ENCODE assay signal across 8 cellular contexts in the genomic region with DNA sequence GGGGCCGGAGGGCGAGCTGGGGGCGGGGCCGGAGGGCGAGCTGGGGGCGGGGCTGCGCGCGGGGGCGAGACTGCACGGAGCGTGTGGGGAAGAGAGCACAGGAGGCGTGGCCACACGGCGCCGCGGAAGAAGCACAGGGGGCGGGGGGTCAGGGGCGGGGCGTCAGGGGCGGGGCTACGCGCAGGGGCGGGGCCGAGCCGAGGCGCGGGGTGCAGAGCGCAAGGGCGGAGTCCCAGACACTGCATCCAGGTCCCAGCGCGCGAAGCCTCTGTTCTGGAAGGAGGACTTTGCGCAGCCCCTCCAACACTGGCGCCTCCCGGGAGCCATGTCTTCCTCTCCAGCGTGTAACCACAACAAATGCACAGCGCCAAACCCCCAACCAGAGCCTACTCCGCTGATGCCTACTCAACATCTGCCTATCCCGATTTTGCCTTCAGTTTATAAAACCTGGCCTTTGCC.
A peak's percentile ranks its signal among the peaks of the same experiment; 100 is the strongest.
DNase-seq lines count a peak whose midpoint lies in the region; ATAC-seq and TF ChIP-seq lines count a peak whose summit lies in the region.

No MANE protein-coding gene starts in this region.

- no peak for TF ChIP-seq POLR2A in transverse colon (IDR thresholded peaks at IDR 0.05)

- H3K36me3 ChIP-seq in HUES6 (ENCODE audit: control insufficient read depth, insufficient read depth, low read length) (no peaks in the 10 kb centered on the region), adipocyte (ENCODE audit: control insufficient read depth, insufficient read depth, low read length, severe bottlenecking) (no peaks in the 10 kb centered on the region), heart right ventricle (peaks cover 0 to under 1% (median 0%) of the 10 kb centered on the region in 9 donors), transverse colon (no peaks in the 10 kb centered on the region)

- TF ChIP-seq CTCF in C4-2B (conservative IDR thresholded peaks at IDR 0.05) (no peak), heart right ventricle (IDR thresholded peaks at IDR 0.05) (no peak), progenitor cell of endocrine pancreas (IDR thresholded peaks at IDR 0.05; ENCODE audit: unreplicated experiment) (no peak), transverse colon (IDR thresholded peaks at IDR 0.05) (no peak)

- in situ Hi-C loops in transverse colon (cut with MboI; ENCODE audit: low pct_ligation_motif_present in 1 of 4, low pct_unique_long_range_greater_than_20kb in 1 of 4, low sequenced_read_pairs in 3 of 4): no loop called here

- H3K27me3 Mint-ChIP-seq in T-cell: no peaks in the 10 kb centered on the region
- H3K27me3 Mint-ChIP-seq in progenitor cell of endocrine pancreas: peaks cover 27% of the 10 kb centered on the region

- ATAC-seq in GM21423 (IDR thresholded peaks at IDR 0.05; ENCODE audit: unreplicated experiment): peak; percentile 79
- peak; percentile 91 to 96 (median 92) for ATAC-seq in T-cell (replicated peaks in 1 of 4)
- ATAC-seq in heart right ventricle: peak; percentile 88 to 93 (median 91)

- H3K9me3 ChIP-seq in HUES6 (ENCODE audit: control insufficient read depth, insufficient read depth, low read depth, low read length): no peaks in the 10 kb centered on the region
- H3K9me3 ChIP-seq in adipocyte (ENCODE audit: control insufficient read depth, low read length): no peaks in the 10 kb centered on the region
- no peaks in the 10 kb centered on the region for H3K9me3 ChIP-seq in heart right ventricle
- H3K9me3 ChIP-seq in transverse colon: no peaks in the 10 kb centered on the region

- POLR2A ChIA-PET in T-cell (lab: Charles Lee): interaction anchor here (0.6 to 1.1 kb wide), 2 partner anchors 45 to 451 kb away, joined by 5 to 6 read pairs; no protein-coding TSS in a partner anchor

- H3K27me3 ChIP-seq in HUES6 (ENCODE audit: control insufficient read depth, insufficient read depth, low read length) (peaks cover 6% of the 10 kb centered on the region; the same call in 1 of the 2 replicates), adipocyte (replicated peaks; ENCODE audit: control insufficient read depth, insufficient read depth, low read length) (peaks cover 4% of the 10 kb centered on the region), heart right ventricle (no peaks in the 10 kb centered on the region), transverse colon (no peaks in the 10 kb centered on the region)

- H3K36me3 Mint-ChIP-seq in T-cell (peaks cover 11% of the 10 kb centered on the region), progenitor cell of endocrine pancreas (ENCODE audit: insufficient read depth) (no peaks in the 10 kb centered on the region)

- peak overlapping the region; percentile 59 to 78 for H3K27ac Mint-ChIP-seq in T-cell
- peak overlapping the region; percentile 4 for H3K27ac Mint-ChIP-seq in progenitor cell of endocrine pancreas

- DNase-seq in T-cell (peak; percentile 75 to 92 (median 87)), adipocyte (ENCODE audit: low read depth) (peak; percentile 97), heart right ventricle (peak; percentile 90 to 94), progenitor cell of endocrine pancreas (ENCODE audit: low spot score, unreplicated experiment) (no peak), transverse colon (peak; percentile 93)

- CTCF ChIA-PET in T-cell (lab: Charles Lee): interaction anchor here in 1 of 2 donors (0.6 to 1.0 kb wide), 6 partner anchors 17 to 929 kb away, joined by 3 to 8 read pairs (median 4); no protein-coding TSS in a partner anchor

- intact Hi-C loops in heart right ventricle (cut with DNase I): loop anchor here in 5 of 10 donors (5.0 kb wide), 1 partner anchor 35 kb away; no protein-coding TSS in a partner anchor
- intact Hi-C loops in transverse colon (cut with DNase I; ENCODE audit: low total_unique reads): no loop called here

- H3K9ac ChIP-seq in HUES6 (ENCODE audit: low read length) (no peak overlapping the region), adipocyte (ENCODE audit: low read length) (peak overlapping the region; percentile 69)

- 1% methylated on average over 34 to 40 of the region's 40 CpGs for WGBS in heart right ventricle, 2 donors
- WGBS in transverse colon (ENCODE audit: low coverage in 1 of 2), 2 donors: 3% methylated on average over 20 of the region's 40 CpGs; no CpG with 5 or more reads in 1 of the 2 donors

- peaks cover 73 to 78% (median 77%) of the 10 kb centered on the region in 3 donors for H3K4me1 Mint-ChIP-seq in T-cell
- peaks cover 37% of the 10 kb centered on the region for H3K4me1 Mint-ChIP-seq in progenitor cell of endocrine pancreas (ENCODE audit: low read depth)

- TF ChIP-seq EP300 in transverse colon (IDR thresholded peaks at IDR 0.05; ENCODE audit: low read depth): no peak

- H3K9me3 Mint-ChIP-seq in T-cell (no peaks in the 10 kb centered on the region), progenitor cell of endocrine pancreas (ENCODE audit: low read depth) (no peaks in the 10 kb centered on the region)

- peak overlapping the region; percentile 59 for H3K4me3 ChIP-seq in HUES6 (ENCODE audit: low read depth, low read length)
- H3K4me3 ChIP-seq in adipocyte (ENCODE audit: low read length): peak overlapping the region; percentile 78
- H3K4me3 ChIP-seq in heart right ventricle: peak overlapping the region in 9 of 10 donors; percentile 12 to 96 (median 84)
- H3K4me3 ChIP-seq in transverse colon: peak overlapping the region in 3 of 4 donors; percentile 61 to 77 (median 71)

- H3K4me1 ChIP-seq in HUES6 (ENCODE audit: control insufficient read depth, insufficient read depth, low read length) (peaks cover 24% of the 10 kb centered on the region), adipocyte (ENCODE audit: control insufficient read depth, insufficient read depth, low read length) (peaks cover 28% of the 10 kb centered on the region), heart right ventricle (peaks cover 35 to 84% (median 73%) of the 10 kb centered on the region in 9 donors), transverse colon (peaks cover 28 to 51% (median 44%) of the 10 kb centered on the region in 4 donors)

- H3K27ac ChIP-seq in C4-2B (peak overlapping the region; percentile 78), HUES6 (ENCODE audit: low read depth, low read length) (no peak overlapping the region), heart right ventricle (peak overlapping the region in 6 of 10 donors; percentile 40 to 93 (median 62)), transverse colon (peak overlapping the region; percentile 38 to 78 (median 65))

- H3K4me3 Mint-ChIP-seq in T-cell (peak overlapping the region; percentile 67 to 77 (median 68)), progenitor cell of endocrine pancreas (ENCODE audit: low read depth) (peak overlapping the region; percentile 67)
